Comparison of ENCODE assay signal across 40 cellular contexts in genomic region chr3:191438150-191438814, GRCh38. TPM values are rescaled to one million over a fixed set of nuclear protein-coding genes. Genes with fewer than 3 reads are reported as not detected.
"Had no signal": no experiment of that assay in that cellular context is flagged by ENCODE, and none has a peak within 500 bp of the region (broad histone marks: within the 10 kb centered on the region; RNA-seq: fewer than 3 reads in every experiment).

No MANE protein-coding gene starts in this region.

- H3K27me3 ChIP-seq: MG63 had no signal

- H3K36me3 ChIP-seq: MG63 had no signal

- H3K9me3 ChIP-seq: MG63 had no signal

- DNase-seq: Karpas-422, Kasumi-1, MG63, MM.1S, MV-4-11, NCI-H1048, NCI-H1092, NCI-H1092 treated with DMSO at 0.1 percent for 48 hours, NCI-H1105, NCI-H1105 treated with DMSO at 0.1 percent for 48 hours, NCI-H1417, NCI-H1417 treated with DMSO at 0.1 percent for 48 hours, NCI-H1436, NCI-H1436 treated with DMSO at 0.1 percent for 48 hours, NCI-H146, NCI-H1694, NCI-H1694 treated with DMSO at 0.1 percent for 48 hours, NCI-H187, NCI-H187 treated with DMSO at 0.1 percent for 48 hours, NCI-H1930, NCI-H2029, NCI-H2029 treated with DMSO at 0.1 percent for 48 hours, NCI-H2081, NCI-H2081 treated with DMSO at 0.1 percent for 48 hours, NCI-H2107, NCI-H2171, NCI-H2171 treated with DMSO at 0.1 percent for 48 hours, NCI-H2227 treated with DMSO at 0.1 percent for 48 hours, NCI-H226, NCI-H345, NCI-H446, NCI-H446 treated with DMSO at 0.1 percent for 48 hours, NCI-H510A, NCI-H510A treated with DMSO at 0.1 percent for 48 hours, NCI-H524, NCI-H524 treated with DMSO at 0.1 percent for 48 hours had no signal

- H3K4me3 ChIP-seq: MG63 had no signal

RNA-seq across cellular contexts. Expression of gene PYDC2, which starts 22.7 kb away (rescaled TPM):
- total RNA-seq: LHCN-M2, M059J, MCF 10A, NCI-H460 had no signal
